8 cellular contexts compared by ENCODE assay signal in the genomic region with DNA sequence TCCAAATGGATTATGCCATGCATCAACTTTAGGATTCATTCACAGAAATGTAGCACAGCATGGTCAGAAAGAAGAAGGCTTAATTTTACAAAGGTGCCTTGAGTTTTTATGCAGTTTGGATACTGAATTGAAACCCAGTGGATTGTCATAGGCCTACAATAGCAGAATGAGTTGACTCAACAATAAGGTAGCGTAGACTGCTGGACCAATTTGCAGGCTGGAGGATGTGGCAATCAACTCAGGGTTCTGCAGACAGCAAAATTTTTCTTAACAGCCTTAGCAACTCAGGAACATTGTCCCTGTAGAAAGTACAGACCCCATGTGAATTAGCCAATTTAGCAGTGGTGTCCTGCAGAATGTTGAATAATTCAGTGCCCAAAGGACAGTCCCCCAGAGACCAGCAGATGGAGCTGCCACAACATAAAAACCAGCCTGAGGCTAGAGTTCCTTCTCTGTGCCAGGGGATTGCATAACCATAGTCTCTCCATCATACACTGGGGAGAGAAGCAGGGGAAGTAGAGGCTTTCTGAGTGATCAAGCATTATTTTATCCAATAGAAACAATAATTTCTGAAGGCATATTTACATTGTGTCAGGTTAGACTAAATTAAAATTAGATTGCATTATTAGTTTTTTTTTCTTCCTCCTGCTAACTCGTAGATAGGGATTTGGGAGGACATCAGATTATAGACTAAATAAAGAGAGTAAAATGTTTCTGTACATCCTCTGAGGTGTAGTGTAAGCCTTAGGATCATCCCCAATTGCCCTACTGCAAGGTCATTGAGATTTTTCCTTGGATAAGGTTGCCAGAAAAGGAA. TPM values are rescaled to one million over a fixed set of nuclear protein-coding genes. Genes with fewer than 3 reads are reported as not detected.
DNase-seq lines count a peak whose midpoint lies in the region; ATAC-seq and TF ChIP-seq lines count a peak whose summit lies in the region.

No MANE protein-coding gene starts in this region.

- CTCF ChIA-PET in T-cell (lab: Charles Lee) = interaction anchor here in 1 of 2 donors (0.6 to 2.0 kb wide), 5 partner anchors 17 to 54 kb away, joined by 3 to 9 read pairs (median 3); a partner anchor contains a TSS

- H2AFZ ChIP-seq in MM.1S (ENCODE audit: low read length) = no peak overlapping the region

- no peaks in the 10 kb centered on the region for H3K4me1 ChIP-seq in MM.1S (ENCODE audit: low read length)

- TF ChIP-seq CTCF in MM.1S (IDR thresholded peaks at IDR 0.05; ENCODE audit: low read length) (peak; percentile 58), epithelial cell of esophagus (IDR thresholded peaks at IDR 0.05; ENCODE audit: insufficient read depth, low read depth, low read length, missing control alignments) (peak; percentile 82)

- H3K27ac Mint-ChIP-seq in T-cell = peak overlapping the region; percentile 16 to 28

- no peak overlapping the region for H3K4me2 ChIP-seq in MM.1S (ENCODE audit: low read depth, low read length)

- H3K4me3 ChIP-seq in MM.1S (ENCODE audit: low read length) = no peak overlapping the region
- H3K4me3 ChIP-seq in epithelial cell of esophagus (ENCODE audit: low read length) = no peak overlapping the region

- ATAC-seq in T-cell (replicated peaks in 1 of 4) = peak; percentile 59 to 68 (median 62)
- no peak for ATAC-seq in GM18861 (IDR thresholded peaks at IDR 0.05; ENCODE audit: unreplicated experiment)
- ATAC-seq in HG03108 (IDR thresholded peaks at IDR 0.05; ENCODE audit: unreplicated experiment) = no peak

- no peaks in the 10 kb centered on the region for H3K9me3 ChIP-seq in MM.1S (replicated peaks; ENCODE audit: insufficient read depth, low read length)

- DNase-seq in activated gamma-delta T cell treated with Interleukin-2 at 50 U/mL for 16 hours = peak; percentile 23
- no peak for DNase-seq in activated gamma-delta T cell (lab: John Stamatoyannopoulos, UW)
- DNase-seq in MM.1S = peak; percentile 29
- peak in 18 of 34 experiments; percentile 8 to 40 (median 16) for DNase-seq in T-cell
- DNase-seq in epithelial cell of esophagus (ENCODE audit: low read depth) = peak; percentile 86
- DNase-seq in midbrain (lab: John Stamatoyannopoulos, UW) = peak; percentile 84

- no peaks in the 10 kb centered on the region for H3K36me3 ChIP-seq in MM.1S (replicated peaks; ENCODE audit: insufficient read depth, low read length)

- no peak overlapping the region for H3K4me3 Mint-ChIP-seq in T-cell

- no peaks in the 10 kb centered on the region for H3K27me3 Mint-ChIP-seq in T-cell

- no peaks in the 10 kb centered on the region for H3F3A ChIP-seq in MM.1S (ENCODE audit: insufficient read depth, low read length)

- no peaks in the 10 kb centered on the region for H3K9me3 Mint-ChIP-seq in T-cell

- H3K9ac ChIP-seq in MM.1S (ENCODE audit: low read length) = no peak overlapping the region

- H3K27ac ChIP-seq in MM.1S (ENCODE audit: low read length) = no peak overlapping the region

- H3K9me2 ChIP-seq in MM.1S (replicated peaks; ENCODE audit: insufficient read depth, low read length) = no peaks in the 10 kb centered on the region

- POLR2A ChIA-PET in T-cell (lab: Charles Lee) = no interaction called here

- no peaks in the 10 kb centered on the region for H3K79me2 ChIP-seq in MM.1S (ENCODE audit: low read length)

- peaks cover 10% of the 10 kb centered on the region for H3K36me3 Mint-ChIP-seq in T-cell

- no peaks in the 10 kb centered on the region for H3K27me3 ChIP-seq in MM.1S (replicated peaks; ENCODE audit: insufficient read depth, low read length)

- H3K4me1 Mint-ChIP-seq in T-cell = peaks cover 12 to 19% (median 14%) of the 10 kb centered on the region in 3 donors

- H4K20me1 ChIP-seq in MM.1S (ENCODE audit: insufficient read depth, low read length) = no peaks in the 10 kb centered on the region

RNA-seq across cellular contexts. Expression of a gene that starts 20.3 kb away (rescaled TPM):
- 10 to 100 TPM; 12.1 to 33.1 (median 30.2) TPM for total RNA-seq in T-cell

RNA-seq across cellular contexts. Expression of a gene that starts 47.8 kb away (rescaled TPM):
- total RNA-seq in T-cell = 10 to 100 TPM in 3 of 5 donors, 1 to 10 TPM in 2; 4.9 to 14.8 (median 10.4) TPM

Comparison
In these comparisons a context has a peak if more than half of its experiments do, and no peak if none do; other contexts are left out.
1. ATAC-seq: peak in T-cell (4 of 4); none in GM18861 (single experiment) and HG03108 (single experiment).